ENCODE assay signal across 1 cellular context in genomic region chr17:35081638-35082037, GRCh38.
TF ChIP-seq lines count a peak whose summit lies in the region.

No MANE protein-coding gene starts in this region.

TF ChIP-seq in A549, 52 proteins besides CTCF, POLR2A, EP300 and RAD21:
- TF ChIP-seq HEYL (CRISPR knock-in tag; IDR thresholded peaks at IDR 0.05) (no peak), ZSCAN20 (CRISPR knock-in tag; IDR thresholded peaks at IDR 0.05) (no peak), FOSB (CRISPR knock-in tag; IDR thresholded peaks at IDR 0.05) (no peak), TFCP2L1 (CRISPR knock-in tag; IDR thresholded peaks at IDR 0.05) (no peak)
